14 cellular contexts compared by ENCODE assay signal in the genomic region with DNA sequence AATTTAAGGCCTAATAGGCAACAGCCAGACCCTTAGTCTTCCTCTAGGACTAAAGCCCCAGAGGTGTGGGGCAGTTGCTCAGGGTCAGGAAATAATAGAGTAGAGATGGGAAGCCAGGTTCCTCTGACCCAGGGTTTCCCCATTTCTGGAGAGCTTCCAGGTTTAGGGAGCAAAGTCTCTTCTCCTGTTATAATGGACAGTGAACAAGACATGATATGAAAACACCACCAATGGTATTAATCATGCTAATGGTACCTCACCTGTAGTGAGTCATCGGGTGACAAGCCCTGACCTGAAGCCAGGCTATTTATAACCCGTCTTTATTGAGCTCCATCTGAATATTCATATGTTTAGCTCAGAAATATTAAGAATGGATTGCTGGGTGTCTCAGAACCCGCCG. TPM values are rescaled to one million over a fixed set of nuclear protein-coding genes. Genes with fewer than 3 reads are reported as not detected.
A peak's percentile ranks its signal among the peaks of the same experiment; 100 is the strongest.
DNase-seq lines count a peak whose midpoint lies in the region; ATAC-seq and TF ChIP-seq lines count a peak whose summit lies in the region.
"Had no signal": no experiment of that assay in that cellular context is flagged by ENCODE, and none has a peak within 500 bp of the region (broad histone marks: within the 10 kb centered on the region; RNA-seq: fewer than 3 reads in every experiment).

No MANE protein-coding gene starts in this region.

- no peak overlapping the region for H3K4me3 ChIP-seq in prostate gland
- H3K4me3 ChIP-seq: BLaER1, Peyer's patch had no signal

- no peaks in the 10 kb centered on the region for H3K4me1 ChIP-seq in prostate gland (replicated peaks)
- H3K4me1 ChIP-seq: BLaER1 had no signal

- peak; percentile 87 for DNase-seq in DMS153 (lab: John Stamatoyannopoulos, UW)
- DNase-seq in NCI-H526 (lab: John Stamatoyannopoulos, UW), result peak; percentile 70 to 74
- no peak for DNase-seq in prostate gland (ENCODE audit: low spot score)
- no peak for DNase-seq in HuH-7 (ENCODE audit: low spot score)
- no peak for DNase-seq in GM19240 (ENCODE audit: insufficient read length, low spot score)
- no peak for DNase-seq in NCI-H2227 treated with DMSO at 0.1 percent for 48 hours (lab: John Stamatoyannopoulos, UW)
- DNase-seq: NCI-H187; stimulated activated naive CD8-positive, alpha-beta T cell treated with anti-CD3 and anti-CD28 coated beads, Interleukin-15, amount 100 ng/mL, for 72 hours; T-helper 2 cell had no signal

- intact Hi-C loops in prostate gland (cut with DNase I), result no loop called here

- no peaks in the 10 kb centered on the region for H3K9me3 ChIP-seq in prostate gland
- H3K9me3 ChIP-seq: BLaER1, Peyer's patch had no signal

- TF ChIP-seq CTCF in prostate gland (IDR thresholded peaks at IDR 0.05), result no peak

- H3K27me3 ChIP-seq in prostate gland (replicated peaks; ENCODE audit: insufficient read depth), result no peaks in the 10 kb centered on the region
- H3K27me3 ChIP-seq: BLaER1, Peyer's patch had no signal

- peak; percentile 94 for ATAC-seq in esophagus mucosa
- ATAC-seq in GM21737 (IDR thresholded peaks at IDR 0.05; ENCODE audit: unreplicated experiment), result no peak
- ATAC-seq: activated T-helper 17 cell treated with anti-CD3 and anti-CD28 coated beads, Interleukin-2, amount 50 U/mL, for 72 hours; stimulated activated naive CD8-positive, alpha-beta T cell treated with anti-CD3 and anti-CD28 coated beads, Interleukin-15, amount 100 ng/mL, for 72 hours had no signal

- 53% methylated on average over 4 of the region's 4 CpGs for WGBS in prostate gland

- peak overlapping the region; percentile 19 to 58 for H3K27ac ChIP-seq in prostate gland
- H3K27ac ChIP-seq: BLaER1 had no signal

- H3K36me3 ChIP-seq in prostate gland, result no peaks in the 10 kb centered on the region
- H3K36me3 ChIP-seq: Peyer's patch had no signal

- TF ChIP-seq POLR2A in prostate gland (IDR thresholded peaks at IDR 0.05), result no peak

RNA-seq across cellular contexts. Expression of gene BICRA, which starts 24.6 kb away (rescaled TPM):
- 7.9 TPM for total RNA-seq in esophagus mucosa
- total RNA-seq in prostate gland, result 10 to 100 TPM; 19.4 to 25.3 TPM

Comparison
In these comparisons a context has a peak if more than half of its experiments do, and no peak if none do; other contexts are left out.
1. DNase-seq: peak in DMS153 (single experiment) and NCI-H526 (2 of 2); none in prostate gland (single experiment), HuH-7 (single experiment), GM19240 (single experiment) and NCI-H2227 treated with DMSO at 0.1 percent for 48 hours (single experiment).